Comparison of ENCODE assay signal across 9 cellular contexts in genomic region chr15:26771917-26772587, GRCh38. TPM values are rescaled to one million over a fixed set of nuclear protein-coding genes. Genes with fewer than 3 reads are reported as not detected.
DNase-seq lines count a peak whose midpoint lies in the region; ATAC-seq and TF ChIP-seq lines count a peak whose summit lies in the region.
"Had no signal": no experiment of that assay in that cellular context is flagged by ENCODE, and none has a peak within 500 bp of the region (broad histone marks: within the 10 kb centered on the region; RNA-seq: fewer than 3 reads in every experiment).

No MANE protein-coding gene starts in this region.

- ATAC-seq in left cardiac atrium: peak; percentile 48 to 62
- ATAC-seq in psoas muscle: no peak
- no peak for ATAC-seq in naive thymus-derived CD8-positive, alpha-beta T cell

- H3K4me1 Mint-ChIP-seq in naive thymus-derived CD8-positive, alpha-beta T cell: peaks cover 0 to 6% (median under 1%) of the 10 kb centered on the region in 4 donors

- H3K36me3 Mint-ChIP-seq in naive thymus-derived CD8-positive, alpha-beta T cell: peaks cover 0 to 13% (median 0%) of the 10 kb centered on the region in 3 donors

- DNase-seq in GM03348 (ENCODE audit: low spot score) (peak; percentile 11), SHP77 treated with DMSO at 0.1 percent for 48 hours (lab: John Stamatoyannopoulos, UW) (peak; percentile 33), left cardiac atrium (peak; percentile 19), psoas muscle (no peak), NCI-H2029 treated with DMSO at 0.1 percent for 48 hours (lab: John Stamatoyannopoulos, UW) (no peak), activated gamma-delta T cell (lab: John Stamatoyannopoulos, UW) (no peak), hepatic stellate cell (ENCODE audit: low spot score) (no peak)
- no peak for DNase-seq in naive thymus-derived CD8-positive, alpha-beta T cell

- H3K27me3 Mint-ChIP-seq in naive thymus-derived CD8-positive, alpha-beta T cell: peaks cover 32 to 62% (median 34%) of the 10 kb centered on the region in 5 donors

- intact Hi-C loops in left cardiac atrium (cut with DNase I): loop anchor here in 1 of 2 donors (10.0 kb wide), 1 partner anchor 93 kb away; the partner anchor contains the start of gene GABRA5
- intact Hi-C loops in psoas muscle (cut with DNase I): no loop called here

- H3K4me3 ChIP-seq in psoas muscle: peak overlapping the region; percentile 52

- H3K9me3 Mint-ChIP-seq in naive thymus-derived CD8-positive, alpha-beta T cell: peaks cover 0 to 11% (median 5%) of the 10 kb centered on the region in 9 donors

- H3K27ac Mint-ChIP-seq in naive thymus-derived CD8-positive, alpha-beta T cell: no peak overlapping the region

- H3K9me3 ChIP-seq in psoas muscle: no peaks in the 10 kb centered on the region

- TF ChIP-seq CTCF in psoas muscle (IDR thresholded peaks at IDR 0.05): no peak

- H3K4me1 ChIP-seq in psoas muscle: no peaks in the 10 kb centered on the region

- WGBS in psoas muscle, 3 donors: 0 to 2% (median 1%) methylated on average over 50 to 60 of the region's 60 CpGs

- peak overlapping the region in 4 of 10 donors; percentile 18 to 44 (median 35) for H3K4me3 Mint-ChIP-seq in naive thymus-derived CD8-positive, alpha-beta T cell

- no peak overlapping the region for H3K27ac ChIP-seq in psoas muscle

- POLR2A ChIA-PET in naive thymus-derived CD8-positive, alpha-beta T cell (lab: Charles Lee): no interaction called here

- peaks cover 8 to 63% (median 9%) of the 10 kb centered on the region in 3 donors for H3K27me3 ChIP-seq in psoas muscle (ENCODE audit: insufficient read depth in 3 of 3, low read length in 2 of 3)

- H3K36me3 ChIP-seq in psoas muscle (ENCODE audit: insufficient read depth in 1 of 2, low read depth in 1 of 2): no peaks in the 10 kb centered on the region

RNA-seq across cellular contexts. Expression of gene GABRB3, which starts 0.8 kb away (rescaled TPM):
- total RNA-seq in left cardiac atrium (10 to 100 TPM; 26.1 to 56.8 TPM), psoas muscle (1 to 10 TPM in 1 of 4 donors, under 1 TPM in 3; 0.17 to 1.0 (median 0.42) TPM)
- polyA plus RNA-seq in psoas muscle: under 1 TPM; 0.10 to 0.35 (median 0.14) TPM
- total RNA-seq in naive thymus-derived CD8-positive, alpha-beta T cell: not detected
- not detected for polyA plus RNA-seq in naive thymus-derived CD8-positive, alpha-beta T cell
- total RNA-seq: myocyte had no signal

Comparison
In these comparisons a context has a peak if more than half of its experiments do, and no peak if none do; other contexts are left out.
1. DNase-seq: peak in GM03348 (single experiment), SHP77 treated with DMSO at 0.1 percent for 48 hours (single experiment) and left cardiac atrium (single experiment); none in psoas muscle (0 of 2), NCI-H2029 treated with DMSO at 0.1 percent for 48 hours (single experiment), naive thymus-derived CD8-positive, alpha-beta T cell (0 of 10), activated gamma-delta T cell (single experiment) and hepatic stellate cell (single experiment).
2. ATAC-seq: peak in left cardiac atrium (2 of 2); none in psoas muscle (0 of 4) and naive thymus-derived CD8-positive, alpha-beta T cell (0 of 2).
3. RNA of gene GABRB3, which starts 0.8 kb away (total RNA-seq): 26.1 to 56.8 TPM in left cardiac atrium; 0.17 to 1.0 TPM in psoas muscle and not detected in naive thymus-derived CD8-positive, alpha-beta T cell; every median in the first group is over 10 times any median in the second.